9 cellular contexts compared by ENCODE assay signal in genomic region chr10:6275022-6275997, GRCh38.
A peak's percentile ranks its signal among the peaks of the same experiment; 100 is the strongest.
DNase-seq lines count a peak whose midpoint lies in the region; ATAC-seq and TF ChIP-seq lines count a peak whose summit lies in the region.
"Had no signal": no experiment of that assay in that cellular context is flagged by ENCODE, and none has a peak within 500 bp of the region (broad histone marks: within the 10 kb centered on the region; RNA-seq: fewer than 3 reads in every experiment).

No MANE protein-coding gene starts in this region.

- H3K36me3 Mint-ChIP-seq in activated T-cell treated with anti-CD3 and anti-CD28 coated beads, Interleukin-2, amount 50 U/mL, for 24 hours (ENCODE audit: low read depth): peaks cover 16% of the 10 kb centered on the region
- no peaks in the 10 kb centered on the region for H3K36me3 Mint-ChIP-seq in naive thymus-derived CD8-positive, alpha-beta T cell

- peak overlapping the region; percentile 96 for H3K27ac Mint-ChIP-seq in activated T-cell treated with anti-CD3 and anti-CD28 coated beads, Interleukin-2, amount 50 U/mL, for 24 hours
- H3K27ac Mint-ChIP-seq in naive thymus-derived CD8-positive, alpha-beta T cell: peak overlapping the region; percentile 86 to 97 (median 91)

- peak; percentile 97 for DNase-seq in NOMO-1 treated with dmso at 0.1 percent for 144 hours (lab: John Stamatoyannopoulos, UW; ENCODE audit: unreplicated experiment)
- peak; percentile 89 for DNase-seq in activated T-cell treated with anti-CD3 and anti-CD28 coated beads, Interleukin-2, amount 50 U/mL, for 24 hours
- DNase-seq in erythroblast (lab: John Stamatoyannopoulos, UW): peak; percentile 13 to 52
- DNase-seq in naive thymus-derived CD8-positive, alpha-beta T cell: peak; percentile 33 to 88 (median 60)
- peak; percentile 85 to 90 for DNase-seq in stimulated activated CD8-positive, alpha-beta memory T cell treated with anti-CD3 and anti-CD28 coated beads, Interleukin-7, amount 100 ng/mL, for 4 hours (ENCODE audit: low read depth in 2 of 2)
- DNase-seq in NCI-H1436 (lab: John Stamatoyannopoulos, UW): no peak

- H3K27me3 Mint-ChIP-seq in activated T-cell treated with anti-CD3 and anti-CD28 coated beads, Interleukin-2, amount 50 U/mL, for 24 hours: no peaks in the 10 kb centered on the region
- no peaks in the 10 kb centered on the region for H3K27me3 Mint-ChIP-seq in naive thymus-derived CD8-positive, alpha-beta T cell

- no peaks in the 10 kb centered on the region for H3K36me3 ChIP-seq in ES-I3 (ENCODE audit: insufficient read depth, low read length)
- H3K36me3 ChIP-seq in HEK293 (ENCODE audit: control insufficient read depth in 2 of 2, insufficient read depth in 1 of 2, low read length in 2 of 2): no peaks in the 10 kb centered on the region

- H3K4me3 ChIP-seq in HEK293 (ENCODE audit: low read depth, low read length): peak overlapping the region; percentile 41

- peak overlapping the region; percentile 24; the same call in 1 of the 2 replicates for H3K9ac ChIP-seq in ES-I3 (ENCODE audit: low read depth, low read length)

- H3K4me1 ChIP-seq in ES-I3 (ENCODE audit: insufficient read depth, low read length) (peaks cover 25% of the 10 kb centered on the region), HEK293 (ENCODE audit: control insufficient read depth, insufficient read depth, low read length) (no peaks in the 10 kb centered on the region)

- H3K4me1 Mint-ChIP-seq in activated T-cell treated with anti-CD3 and anti-CD28 coated beads, Interleukin-2, amount 50 U/mL, for 24 hours (ENCODE audit: low read depth): peaks cover 71% of the 10 kb centered on the region
- H3K4me1 Mint-ChIP-seq in naive thymus-derived CD8-positive, alpha-beta T cell: peaks cover 13 to 41% (median 27%) of the 10 kb centered on the region in 4 donors

- CTCF ChIA-PET in HEK293 (lab: Yijun Ruan, JAX): interaction anchor here (1.1 kb wide), 1 partner anchor 305 kb away, joined by 4 read pairs; no protein-coding TSS in a partner anchor

- ATAC-seq in naive thymus-derived CD8-positive, alpha-beta T cell: peak; percentile 80 to 92

- H3K9me3 Mint-ChIP-seq in activated T-cell treated with anti-CD3 and anti-CD28 coated beads, Interleukin-2, amount 50 U/mL, for 24 hours: peaks cover 8% of the 10 kb centered on the region
- H3K9me3 Mint-ChIP-seq in naive thymus-derived CD8-positive, alpha-beta T cell: no peaks in the 10 kb centered on the region

- TF ChIP-seq POLR2A in erythroblast (IDR thresholded peaks at IDR 0.05; ENCODE audit: low read length): no peak

- POLR2A ChIA-PET in HEK293 (lab: Yijun Ruan, JAX): interaction anchor here (0.7 to 1.4 kb wide), 6 partner anchors 10 to 127 kb away, joined by 3 to 13 read pairs (median 4); partner anchors contain the start of gene PFKFB3
- POLR2A ChIA-PET in naive thymus-derived CD8-positive, alpha-beta T cell (lab: Charles Lee): interaction anchor here (0.6 to 1.3 kb wide), 8 partner anchors 15 to 131 kb away, joined by 3 to 13 read pairs (median 3); no protein-coding TSS in a partner anchor

- H3K27ac ChIP-seq in HEK293 (ENCODE audit: extremely low read depth, low read depth, low read length): peak overlapping the region; percentile 2; the same call in 1 of the 2 replicates
- H3K27ac ChIP-seq: VCaP had no signal

- peak overlapping the region; percentile 68 for H3K4me3 Mint-ChIP-seq in activated T-cell treated with anti-CD3 and anti-CD28 coated beads, Interleukin-2, amount 50 U/mL, for 24 hours
- peak overlapping the region; percentile 47 to 84 (median 66) for H3K4me3 Mint-ChIP-seq in naive thymus-derived CD8-positive, alpha-beta T cell

- H3K9me3 ChIP-seq in ES-I3 (ENCODE audit: control insufficient read depth, insufficient read depth, low read length) (no peaks in the 10 kb centered on the region), HEK293 (ENCODE audit: control insufficient read depth, insufficient read depth, low read depth, low read length) (no peaks in the 10 kb centered on the region)

- no peak for TF ChIP-seq CTCF in HEK293 (tag by site-specific recombination; IDR thresholded peaks at IDR 0.05)

TF ChIP-seq in HEK293, 187 proteins besides CTCF, POLR2A, EP300 and RAD21 (continues in another document):
- TF ChIP-seq ZNF335 (tag by site-specific recombination; conservative IDR thresholded peaks at IDR 0.05) (peak; percentile 41; the same call in 1 of the 2 replicates), HOXD13 (CRISPR knock-in tag; IDR thresholded peaks at IDR 0.05; ENCODE audit: borderline replicate concordance) (no peak), ZNF404 (tag by site-specific recombination; IDR thresholded peaks at IDR 0.05) (no peak), KLF1 (tag by site-specific recombination; IDR thresholded peaks at IDR 0.05) (no peak), SETDB1 (IDR thresholded peaks at IDR 0.05; ENCODE audit: insufficient read length, low read length) (peak; percentile 55), ZBTB17 (tag by site-specific recombination; IDR thresholded peaks at IDR 0.05) (0 out of 2 replicates have a peak, but pooled peaks have one; percentile 26), BCL11A (tag by site-specific recombination; IDR thresholded peaks at IDR 0.05; ENCODE audit: low read depth) (no peak), ZNF350 (tag by site-specific recombination; IDR thresholded peaks at IDR 0.05) (no peak), ZNF600 (tag by site-specific recombination; IDR thresholded peaks at IDR 0.05) (peak; percentile 87), ZBTB21 (tag by site-specific recombination; IDR thresholded peaks at IDR 0.05) (no peak), ZNF394 (tag by site-specific recombination; IDR thresholded peaks at IDR 0.05; ENCODE audit: borderline replicate concordance) (peak; percentile 71), SP2 (tag by site-specific recombination; IDR thresholded peaks at IDR 0.05) (0 out of 2 replicates have a peak, but pooled peaks have one; percentile 12), ZNF518A (tag by site-specific recombination; conservative IDR thresholded peaks at IDR 0.05; ENCODE audit: low read depth) (peak; percentile 61), ZNF157 (tag by site-specific recombination; IDR thresholded peaks at IDR 0.05) (no peak), MYNN (tag by site-specific recombination; IDR thresholded peaks at IDR 0.05; ENCODE audit: borderline replicate concordance) (no peak), ZNF24 (tag by site-specific recombination; IDR thresholded peaks at IDR 0.05) (0 out of 2 replicates have a peak, but pooled peaks have one; percentile 11)
- TF ChIP-seq, protein P1, sequence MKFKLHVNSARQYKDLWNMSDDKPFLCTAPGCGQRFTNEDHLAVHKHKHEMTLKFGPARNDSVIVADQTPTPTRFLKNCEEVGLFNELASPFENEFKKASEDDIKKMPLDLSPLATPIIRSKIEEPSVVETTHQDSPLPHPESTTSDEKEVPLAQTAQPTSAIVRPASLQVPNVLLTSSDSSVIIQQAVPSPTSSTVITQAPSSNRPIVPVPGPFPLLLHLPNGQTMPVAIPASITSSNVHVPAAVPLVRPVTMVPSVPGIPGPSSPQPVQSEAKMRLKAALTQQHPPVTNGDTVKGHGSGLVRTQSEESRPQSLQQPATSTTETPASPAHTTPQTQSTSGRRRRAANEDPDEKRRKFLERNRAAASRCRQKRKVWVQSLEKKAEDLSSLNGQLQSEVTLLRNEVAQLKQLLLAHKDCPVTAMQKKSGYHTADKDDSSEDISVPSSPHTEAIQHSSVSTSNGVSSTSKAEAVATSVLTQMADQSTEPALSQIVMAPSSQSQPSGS (tag by site-specific recombination; IDR thresholded peaks at IDR 0.05; ENCODE audit: low read depth): peak; percentile 54; the same call in 1 of the 2 replicates
- TF ChIP-seq, protein P2, sequence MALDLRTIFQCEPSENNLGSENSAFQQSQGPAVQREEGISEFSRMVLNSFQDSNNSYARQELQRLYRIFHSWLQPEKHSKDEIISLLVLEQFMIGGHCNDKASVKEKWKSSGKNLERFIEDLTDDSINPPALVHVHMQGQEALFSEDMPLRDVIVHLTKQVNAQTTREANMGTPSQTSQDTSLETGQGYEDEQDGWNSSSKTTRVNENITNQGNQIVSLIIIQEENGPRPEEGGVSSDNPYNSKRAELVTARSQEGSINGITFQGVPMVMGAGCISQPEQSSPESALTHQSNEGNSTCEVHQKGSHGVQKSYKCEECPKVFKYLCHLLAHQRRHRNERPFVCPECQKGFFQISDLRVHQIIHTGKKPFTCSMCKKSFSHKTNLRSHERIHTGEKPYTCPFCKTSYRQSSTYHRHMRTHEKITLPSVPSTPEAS (tag by site-specific recombination; IDR thresholded peaks at IDR 0.05): no peak
